ENCODE assay signal across 18 cellular contexts in the genomic region with DNA sequence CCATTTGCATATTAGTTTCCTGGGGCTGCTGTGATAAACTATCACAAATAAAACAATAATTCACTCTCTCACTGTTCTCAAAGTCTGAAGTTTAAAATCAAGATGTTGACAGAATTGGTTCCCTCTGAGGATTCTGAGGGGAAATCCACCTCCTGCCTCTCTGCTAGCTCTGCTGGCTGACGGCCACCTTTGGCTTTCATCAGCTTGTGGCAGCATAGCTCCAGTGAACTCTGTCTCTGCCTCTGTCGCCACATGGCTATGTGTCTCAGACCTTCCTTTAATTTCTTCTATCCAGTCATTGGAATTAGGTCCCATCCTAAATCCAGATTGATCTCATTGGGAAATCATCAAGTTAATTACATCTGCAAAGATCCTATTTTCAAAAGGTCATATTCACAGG. TPM values are rescaled to one million over a fixed set of nuclear protein-coding genes. Genes with fewer than 3 reads are reported as not detected.
DNase-seq lines count a peak whose midpoint lies in the region; ATAC-seq, FAIRE-seq and TF ChIP-seq lines count a peak whose summit lies in the region.
"Had no signal": no experiment of that assay in that cellular context is flagged by ENCODE, and none has a peak within 500 bp of the region (broad histone marks: within the 10 kb centered on the region; RNA-seq: fewer than 3 reads in every experiment).

No MANE protein-coding gene starts in this region.

- FAIRE-seq in GM12891 (lab: Jason Lieb, UNC) = no peak

- ATAC-seq in HG02885 (IDR thresholded peaks at IDR 0.05; ENCODE audit: poor library complexity, unreplicated experiment) (peak; percentile 71), GM18907 (IDR thresholded peaks at IDR 0.05; ENCODE audit: unreplicated experiment) (no peak)
- ATAC-seq: Panc1, WTC11 had no signal

- in situ Hi-C loops in G401 (cut with HindIII; ENCODE audit: low sequenced_read_pairs) = no loop called here

- peak; percentile 75 for DNase-seq in G401 (ENCODE audit: low spot score)
- DNase-seq in fibroblast of gingiva (ENCODE audit: low read depth) = peak; percentile 4
- peak; percentile 11 for DNase-seq in myocyte (ENCODE audit: low read depth)
- DNase-seq in NCI-H1092 (lab: John Stamatoyannopoulos, UW) = no peak
- no peak for DNase-seq in AML-193 (lab: John Stamatoyannopoulos, UW)
- DNase-seq in GM12891 (ENCODE audit: insufficient read length, low spot score) = no peak
- DNase-seq: activated naive CD4-positive, alpha-beta T cell; DMS53; NCI-H146; NCI-H510A; stimulated activated naive CD4-positive, alpha-beta T cell; T-helper 1 cell had no signal

- no peak for TF ChIP-seq POLR2A in GM12891 (IDR thresholded peaks at IDR 0.05; ENCODE audit: low read depth, low read length)

TF ChIP-seq in GM12891, 5 proteins besides CTCF, POLR2A, EP300 and RAD21:
- TF ChIP-seq POU2F2 (IDR thresholded peaks at IDR 0.05; ENCODE audit: low read depth, low read length) (no peak), POLR2AphosphoS5 (IDR thresholded peaks at IDR 0.05; ENCODE audit: low read depth, low read length) (no peak), TAF1 (IDR thresholded peaks at IDR 0.05; ENCODE audit: low read depth, low read length) (no peak), SPI1 (IDR thresholded peaks at IDR 0.05; ENCODE audit: low read depth, low read length) (no peak), PAX5 (IDR thresholded peaks at IDR 0.05; ENCODE audit: insufficient read depth, low read length, severe bottlenecking) (no peak)

RNA-seq across cellular contexts. Expression of a gene that starts 38.9 kb away (rescaled TPM):
- total RNA-seq in G401 (2014; rRNA removed; shearing (Covaris generic)) = 0.12 and 6.3 TPM in 2 replicates
- not detected in 2 replicates for total RNA-seq in myocyte
- polyA plus RNA-seq in myocyte (2012) = not detected
- not detected for polyA plus RNA-seq in GM12891 (2012; ENCODE audit: low read depth, missing spikeins)
- total RNA-seq: smooth muscle cell, urinary bladder, WTC11 had no signal
- polyA plus RNA-seq: smooth muscle cell, urinary bladder had no signal

Comparison
In these comparisons a context has a peak if more than half of its experiments do, and no peak if none do; other contexts are left out.
1. DNase-seq: peak in G401 (single experiment), fibroblast of gingiva (single experiment) and myocyte (single experiment); none in NCI-H1092 (single experiment), AML-193 (0 of 2) and GM12891 (single experiment).